ENCODE assay signal across 9 cellular contexts in genomic region chr3:52244061-52244628, GRCh38. TPM values are rescaled to one million over a fixed set of nuclear protein-coding genes. Genes with fewer than 3 reads are reported as not detected.
DNase-seq lines count a peak whose midpoint lies in the region; ATAC-seq and TF ChIP-seq lines count a peak whose summit lies in the region.
"Had no signal": no experiment of that assay in that cellular context is flagged by ENCODE, and none has a peak within 500 bp of the region (broad histone marks: within the 10 kb centered on the region; RNA-seq: fewer than 3 reads in every experiment).

No MANE protein-coding gene starts in this region.

- H3K27me3 Mint-ChIP-seq in type B pancreatic cell: peaks cover 8% of the 10 kb centered on the region

- H3K27ac ChIP-seq in right cardiac atrium (ENCODE audit: low read length): no peak overlapping the region

- ATAC-seq in GM19351 (IDR thresholded peaks at IDR 0.05; ENCODE audit: unreplicated experiment) (peak; percentile 47), right cardiac atrium (peak in 1 of 2 donors; percentile 9)

- TF ChIP-seq CTCF in BE2C (IDR thresholded peaks at IDR 0.05; ENCODE audit: low read depth, low read length) (no peak), type B pancreatic cell (conservative IDR thresholded peaks at IDR 0.05) (no peak)

- DNase-seq in BE2C (peak; percentile 52), MG63 (peak; percentile 80), activated T-cell treated with anti-CD3 and anti-CD28 coated beads for 4 hours (peak; percentile 29), right cardiac atrium (peak in 2 of 3 donors; percentile 67), type B pancreatic cell (ENCODE audit: extremely low spot score, unreplicated experiment) (no peak), DMS153 treated with DMSO at 0.1 percent for 48 hours (lab: John Stamatoyannopoulos, UW; ENCODE audit: unreplicated experiment) (no peak), NCI-H345 treated with DMSO at 0.1 percent for 48 hours (lab: John Stamatoyannopoulos, UW; ENCODE audit: unreplicated experiment) (no peak)

- H3K36me3 ChIP-seq in BE2C (no peaks in the 10 kb centered on the region), MG63 (peaks cover 9% of the 10 kb centered on the region)

- H3K4me1 ChIP-seq in BE2C (peaks cover 15% of the 10 kb centered on the region), right cardiac atrium (ENCODE audit: control insufficient read depth, insufficient read depth, low read length) (peaks cover 4% of the 10 kb centered on the region)

- 72% methylated on average over 8 of the region's 8 CpGs for WGBS in right cardiac atrium

- H3K9me3 Mint-ChIP-seq in type B pancreatic cell: no peaks in the 10 kb centered on the region

- H3K27me3 ChIP-seq in BE2C: no peaks in the 10 kb centered on the region
- H3K27me3 ChIP-seq in MG63: no peaks in the 10 kb centered on the region
- no peaks in the 10 kb centered on the region for H3K27me3 ChIP-seq in right cardiac atrium (ENCODE audit: control insufficient read depth, insufficient read depth)

- peak overlapping the region; percentile 67 for H3K4me3 Mint-ChIP-seq in type B pancreatic cell

- no peaks in the 10 kb centered on the region for H3K36me3 Mint-ChIP-seq in type B pancreatic cell

- H3K4me3 ChIP-seq in BE2C (ENCODE audit: low read depth, low read length): no peak overlapping the region
- no peak overlapping the region for H3K4me3 ChIP-seq in MG63
- H3K4me3 ChIP-seq in right cardiac atrium (ENCODE audit: low read length): no peak overlapping the region

- H3K27ac Mint-ChIP-seq in type B pancreatic cell: no peak overlapping the region

- H3K9me3 ChIP-seq in BE2C (no peaks in the 10 kb centered on the region), MG63 (no peaks in the 10 kb centered on the region), right cardiac atrium (ENCODE audit: control insufficient read depth, low read length) (no peaks in the 10 kb centered on the region)

- intact Hi-C loops in right cardiac atrium (cut with DNase I): no loop called here

- peaks cover 14% of the 10 kb centered on the region for H3K4me1 Mint-ChIP-seq in type B pancreatic cell (ENCODE audit: unreplicated experiment)

RNA-seq across cellular contexts. Expression of gene PPM1M, which starts 1.4 kb away (rescaled TPM):
- 5.6 TPM for polyA plus RNA-seq in BE2C (2012; ENCODE audit: insufficient read depth, insufficient read length, low read depth)
- total RNA-seq in MG63 (2014; rRNA removed; shearing (Covaris generic); ENCODE audit: low replicate concordance): 7.9 and 16.2 TPM in 2 replicates
- total RNA-seq in right cardiac atrium (10 to 100 TPM; 11.3 to 16.3 (median 14.7) TPM), type B pancreatic cell (ENCODE audit: low replicate concordance) (5.2 and 8.0 TPM in 2 replicates)
- polyA plus RNA-seq in right cardiac atrium: 9.5 TPM

RNA-seq across cellular contexts. Expression of gene TWF2, which starts 5.2 kb away (rescaled TPM):
- 72.0 TPM for polyA plus RNA-seq in BE2C (2012; ENCODE audit: insufficient read depth, insufficient read length, low read depth)
- total RNA-seq in MG63 (2014; rRNA removed; shearing (Covaris generic); ENCODE audit: low replicate concordance): 37.4 and 100 TPM in 2 replicates
- 10 to 100 TPM; 32.0 to 70.0 (median 45.0) TPM for total RNA-seq in right cardiac atrium
- 56.5 TPM for polyA plus RNA-seq in right cardiac atrium
- 33.7 and 39.3 TPM in 2 replicates for total RNA-seq in type B pancreatic cell (ENCODE audit: low replicate concordance)

RNA-seq across cellular contexts. Expression of gene TLR9, which starts 18.7 kb away (rescaled TPM):
- polyA plus RNA-seq in BE2C (2012; ENCODE audit: insufficient read depth, insufficient read length, low read depth): not detected
- total RNA-seq in MG63 (2014; rRNA removed; shearing (Covaris generic); ENCODE audit: low replicate concordance): not detected in 2 replicates
- under 1 TPM; 0.09 to 0.24 (median 0.20) TPM for total RNA-seq in right cardiac atrium
- polyA plus RNA-seq in right cardiac atrium: 0.05 TPM
- total RNA-seq in type B pancreatic cell (ENCODE audit: low replicate concordance): 0.22 TPM in 1 of 2 replicates, not detected in the other
- polyA plus RNA-seq: neural cell had no signal

RNA-seq across cellular contexts. Expression of gene WDR82, which starts 34.3 kb away (rescaled TPM):
- 64.6 TPM for polyA plus RNA-seq in BE2C (2012; ENCODE audit: insufficient read depth, insufficient read length, low read depth)
- total RNA-seq in MG63 (2014; rRNA removed; shearing (Covaris generic); ENCODE audit: low replicate concordance): 27.6 and 40.0 TPM in 2 replicates
- total RNA-seq in right cardiac atrium: 10 to 100 TPM; 61.0 to 65.5 (median 63.2) TPM
- polyA plus RNA-seq in right cardiac atrium: 36.9 TPM
- total RNA-seq in type B pancreatic cell (ENCODE audit: low replicate concordance): 74.2 and 96.8 TPM in 2 replicates

RNA-seq across cellular contexts. Expression of gene GLYCTK, which starts 43.5 kb away (rescaled TPM):
- 27.8 TPM for polyA plus RNA-seq in BE2C (2012; ENCODE audit: insufficient read depth, insufficient read length, low read depth)
- total RNA-seq in MG63 (2014; rRNA removed; shearing (Covaris generic); ENCODE audit: low replicate concordance): 2.3 and 10.6 TPM in 2 replicates
- total RNA-seq in right cardiac atrium (1 to 10 TPM; 4.2 to 7.5 (median 6.3) TPM), type B pancreatic cell (ENCODE audit: low replicate concordance) (29.7 and 50.5 TPM in 2 replicates)
- polyA plus RNA-seq in right cardiac atrium: 8.1 TPM

Comparison
In these comparisons a context has a peak if more than half of its experiments do, and no peak if none do; other contexts are left out.
1. DNase-seq: peak in BE2C (single experiment), MG63 (single experiment), activated T-cell treated with anti-CD3 and anti-CD28 coated beads for 4 hours (single experiment) and right cardiac atrium (2 of 3); none in type B pancreatic cell (single experiment), DMS153 treated with DMSO at 0.1 percent for 48 hours (single experiment) and NCI-H345 treated with DMSO at 0.1 percent for 48 hours (single experiment).